ENCODE assay signal across 22 cellular contexts in the genomic region with DNA sequence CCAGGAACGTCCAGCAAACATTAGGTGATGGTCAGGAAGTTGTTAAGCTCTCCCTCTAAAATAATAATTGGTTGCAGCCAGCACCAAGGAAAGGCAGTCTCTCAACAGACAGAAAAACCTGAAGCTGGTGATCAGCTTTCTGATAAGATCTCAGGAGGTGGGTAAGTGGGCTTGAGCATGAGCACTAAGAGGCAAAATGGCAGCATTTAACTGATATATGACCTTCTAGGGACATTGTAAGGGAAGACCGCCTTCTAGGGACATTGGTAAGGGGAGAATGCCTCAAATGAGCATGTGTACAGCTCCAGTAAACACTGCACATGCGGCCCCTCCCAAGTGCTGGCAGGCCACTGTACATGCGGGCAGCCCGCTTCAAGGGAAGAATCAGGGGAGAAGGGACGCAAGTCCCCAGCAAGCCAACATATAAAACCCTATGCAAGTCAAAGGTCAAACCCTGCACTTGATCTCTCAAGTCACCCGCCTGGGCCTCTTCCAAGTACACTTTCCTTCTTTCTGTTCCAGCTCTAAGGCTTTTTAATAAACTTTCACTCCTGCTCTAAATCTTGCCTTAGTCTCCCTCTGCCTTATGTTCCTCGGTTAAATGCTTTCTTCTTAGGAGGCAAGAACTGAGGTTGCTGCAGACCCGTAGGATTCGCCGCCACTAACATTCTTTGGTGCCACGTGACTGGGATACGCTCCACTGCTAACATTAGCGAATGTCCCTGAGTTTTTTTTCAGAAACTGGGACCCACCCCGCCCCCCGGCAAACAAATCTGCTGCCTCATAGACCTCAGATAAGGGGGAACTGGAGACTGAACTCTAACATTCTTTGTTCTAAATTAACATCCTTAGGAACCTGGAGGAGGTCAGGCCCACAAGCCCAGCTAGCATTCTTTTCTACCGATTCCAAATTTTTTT.
DNase-seq lines count a peak whose midpoint lies in the region; ATAC-seq, FAIRE-seq and TF ChIP-seq lines count a peak whose summit lies in the region.
"Had no signal": no experiment of that assay in that cellular context is flagged by ENCODE, and none has a peak within 500 bp of the region (broad histone marks: within the 10 kb centered on the region; RNA-seq: fewer than 3 reads in every experiment).

No MANE protein-coding gene starts in this region.

- peak; percentile 61 for FAIRE-seq in K562 (lab: Jason Lieb, UNC)
- FAIRE-seq: A204.1, G401.6, GM12892, H54 had no signal

- H3K4me1 Mint-ChIP-seq in GM23338 (no peaks in the 10 kb centered on the region), nephron progenitor cell (peaks cover 11% of the 10 kb centered on the region)
- H3K4me1 Mint-ChIP-seq: B cell; CD4-positive, CD25-positive, alpha-beta regulatory T cell had no signal

- H3K4me3 Mint-ChIP-seq in GM23338 (no peak overlapping the region), nephron progenitor cell (no peak overlapping the region)
- H3K4me3 Mint-ChIP-seq: B cell; CD4-positive, CD25-positive, alpha-beta regulatory T cell; CD8-positive, alpha-beta T cell had no signal

- no peak for TF ChIP-seq RAD21 in K562 (CRISPR knock-in tag; conservative IDR thresholded peaks at IDR 0.05 in 1 of 2, IDR thresholded peaks at IDR 0.05 in 1 of 2)

- CTCF ChIA-PET in K562 (lab: Yijun Ruan, JAX; ENCODE audit: low intra/inter-chr PET ratio) = interaction anchor here (0.7 kb wide), 1 partner anchor 166 kb away, joined by 3 read pairs; no protein-coding TSS in a partner anchor

- H3K9me3 ChIP-seq in K562 (replicated peaks; ENCODE audit: control insufficient read depth, insufficient read depth, low read depth, low read length) (no peaks in the 10 kb centered on the region), testis (no peaks in the 10 kb centered on the region)
- H3K9me3 ChIP-seq: Caco-2 had no signal

- TF ChIP-seq EP300 in K562 (IDR thresholded peaks at IDR 0.05; ENCODE audit: low read length) = peak; percentile 18; the same call in 1 of the 2 replicates

- no peaks in the 10 kb centered on the region for H4K20me1 ChIP-seq in GM23338 (replicated peaks; ENCODE audit: insufficient read depth)
- H4K20me1 ChIP-seq in K562 (replicated peaks; ENCODE audit: control insufficient read depth, insufficient read depth, low read length) = no peaks in the 10 kb centered on the region
- H4K20me1 ChIP-seq: BLaER1 had no signal

- peaks cover 16% of the 10 kb centered on the region; the same call in 1 of the 2 replicates for H3K9me2 ChIP-seq in GM23338 (ENCODE audit: insufficient read depth)

- H3K4me2 ChIP-seq in GM23338 (no peak overlapping the region), K562 (ENCODE audit: insufficient read depth, low read length) (no peak overlapping the region)
- H3K4me2 ChIP-seq: BLaER1 had no signal

- peak overlapping the region; percentile 38; the same call in 1 of the 2 replicates for H2AFZ ChIP-seq in GM23338
- H2AFZ ChIP-seq in K562 (ENCODE audit: low read depth, low read length) = peak overlapping the region; percentile 61
- H2AFZ ChIP-seq: GM23248 had no signal

- H3K36me3 ChIP-seq in GM23338 (ENCODE audit: insufficient read depth) (no peaks in the 10 kb centered on the region), K562 (ENCODE audit: control insufficient read depth, insufficient read depth, low read length) (no peaks in the 10 kb centered on the region), testis (ENCODE audit: low read depth, missing control alignments) (no peaks in the 10 kb centered on the region)
- H3K36me3 ChIP-seq: BLaER1 had no signal

- intact Hi-C loops in K562 (cut with micrococcal nuclease) (no loop called here), testis (cut with DNase I; ENCODE audit: low total_unique reads) (no loop called here)

- H3K9me3 Mint-ChIP-seq in GM23338 (no peaks in the 10 kb centered on the region; the same call in 2 of the 3 replicates), nephron progenitor cell (peaks cover 5% of the 10 kb centered on the region)
- H3K9me3 Mint-ChIP-seq: CD8-positive, alpha-beta T cell had no signal

- H3K9me1 ChIP-seq in K562 (ENCODE audit: control insufficient read depth, insufficient read depth, low read length) = no peaks in the 10 kb centered on the region

- H3K9ac ChIP-seq in K562 (ENCODE audit: insufficient read depth in 1 of 2, low read depth in 2 of 2, low read length in 2 of 2) = no peak overlapping the region
- H3K9ac ChIP-seq: BLaER1, GM23248 had no signal

- WGBS in K562 (ENCODE audit: insufficient coverage, low coverage, missing lambda C conversion rate) = 36% methylated on average over 17 of the region's 17 CpGs
- 69 to 72% methylated on average over 17 of the region's 17 CpGs for WGBS in testis, 2 donors

- no peaks in the 10 kb centered on the region for H3K4me1 ChIP-seq in GM23338 (ENCODE audit: insufficient read depth)
- H3K4me1 ChIP-seq in K562 (replicated peaks in 1 of 2; ENCODE audit: control insufficient read depth in 2 of 2, insufficient read depth in 2 of 2, low read length in 2 of 2) = peaks cover 8 to 17% of the 10 kb centered on the region in 2 experiments; a peak in 3 of 5 replicates
- no peaks in the 10 kb centered on the region for H3K4me1 ChIP-seq in testis
- H3K4me1 ChIP-seq: Caco-2 had no signal

- TF ChIP-seq POLR2A in K562 (conservative IDR thresholded peaks at IDR 0.05) = no peak
- no peak for TF ChIP-seq POLR2A in testis (IDR thresholded peaks at IDR 0.05)

- H3K27me3 ChIP-seq in GM23338 (ENCODE audit: insufficient read depth) (no peaks in the 10 kb centered on the region), K562 (ENCODE audit: control insufficient read depth in 2 of 2, insufficient read depth in 2 of 2, low read length in 2 of 2) (no peaks in the 10 kb centered on the region), testis (no peaks in the 10 kb centered on the region)
- H3K27me3 ChIP-seq: BLaER1 had no signal

- ATAC-seq in GM23338 = no peak
- peak; percentile 87 for ATAC-seq in K562
- no peak for ATAC-seq in HG02870 (IDR thresholded peaks at IDR 0.05; ENCODE audit: unreplicated experiment)
- ATAC-seq in GM21515 (IDR thresholded peaks at IDR 0.05; ENCODE audit: unreplicated experiment) = no peak
- ATAC-seq: CD8-positive, alpha-beta T cell had no signal

- no peak overlapping the region for H3K27ac Mint-ChIP-seq in GM23338
- peak overlapping the region; percentile 14 for H3K27ac Mint-ChIP-seq in nephron progenitor cell
- H3K27ac Mint-ChIP-seq: B cell; CD8-positive, alpha-beta T cell had no signal

- no TSS peak for BruUV-seq in K562 (replicated peaks; lab: Mats Ljungman, UMichigan)

- H3K4me3 ChIP-seq in GM23338 (no peak overlapping the region), K562 (no peak overlapping the region), testis (no peak overlapping the region)
- H3K4me3 ChIP-seq: BLaER1, GM23248 had no signal

- no peaks in the 10 kb centered on the region; the same call in 2 of the 3 replicates for H3K36me3 Mint-ChIP-seq in GM23338 (ENCODE audit: low read depth)
- no peaks in the 10 kb centered on the region for H3K36me3 Mint-ChIP-seq in nephron progenitor cell (ENCODE audit: low read depth)
- H3K36me3 Mint-ChIP-seq: CD8-positive, alpha-beta T cell had no signal

- in situ Hi-C loops in K562 (cut with MboI) = no loop called here

- H3K27me3 Mint-ChIP-seq in GM23338 (ENCODE audit: insufficient read depth, low read depth, poor library complexity) = no peaks in the 10 kb centered on the region
- peaks cover 7% of the 10 kb centered on the region for H3K27me3 Mint-ChIP-seq in nephron progenitor cell (ENCODE audit: low read depth, poor library complexity)
- H3K27me3 Mint-ChIP-seq: B cell; CD4-positive, CD25-positive, alpha-beta regulatory T cell had no signal

- POLR2A ChIA-PET in K562 (lab: Yijun Ruan, JAX) = interaction anchor here (0.7 kb wide), 1 partner anchor 734 kb away, joined by 3 read pairs; no protein-coding TSS in a partner anchor

- no peak overlapping the region for H3K27ac ChIP-seq in GM23338 (ENCODE audit: low read depth)
- no peak overlapping the region for H3K27ac ChIP-seq in K562 (ENCODE audit: extremely low read depth, low read depth, low read length)
- H3K27ac ChIP-seq in testis = no peak overlapping the region
- H3K27ac ChIP-seq: 22Rv1, BLaER1, C4-2B, GM23248 had no signal

- H3K79me2 ChIP-seq in GM23338 (replicated peaks; ENCODE audit: insufficient read depth) = no peaks in the 10 kb centered on the region
- H3K79me2 ChIP-seq in K562 (ENCODE audit: control insufficient read depth, insufficient read depth, low read length) = no peaks in the 10 kb centered on the region

- TF ChIP-seq CTCF in GM23338 (conservative IDR thresholded peaks at IDR 0.05; ENCODE audit: low read depth in 2 of 2) = no peak
- no peak for TF ChIP-seq CTCF in K562 (IDR thresholded peaks at IDR 0.05 in 2 of 3, conservative IDR thresholded peaks at IDR 0.05 in 1 of 3; ENCODE audit: insufficient read depth in 2 of 3, low read depth in 1 of 3, low read length in 3 of 3)
- no peak for TF ChIP-seq CTCF in nephron progenitor cell (IDR thresholded peaks at IDR 0.05)
- TF ChIP-seq CTCF in testis (IDR thresholded peaks at IDR 0.05) = no peak

- DNase-seq in GM23338 (ENCODE audit: low spot score) = no peak
- peak; percentile 12 to 69 (median 37) for DNase-seq in K562 (ENCODE audit: extremely low read depth in 1 of 4, low spot score in 3 of 4)
- no peak for DNase-seq in nephron progenitor cell
- peak; percentile 28 for DNase-seq in testis
- no peak for DNase-seq in cortex of kidney (lab: John Stamatoyannopoulos, UW)
- DNase-seq: Caco-2; CD4-positive, CD25-positive, alpha-beta regulatory T cell; CD8-positive, alpha-beta T cell; DMS153; DND-41; GM23248; HCEC 1CT had no signal

- no peaks in the 10 kb centered on the region for H3F3A ChIP-seq in GM23338 (replicated peaks; ENCODE audit: low read depth)

TF ChIP-seq in GM23338, 12 proteins besides CTCF, POLR2A, EP300 and RAD21:
- TF ChIP-seq EZH2 (IDR thresholded peaks at IDR 0.05; ENCODE audit: low read depth, unreplicated experiment) = no peak

TF ChIP-seq in K562, 482 proteins besides CTCF, POLR2A, EP300 and RAD21 (continues in another document):
- TF ChIP-seq, protein P1, sequence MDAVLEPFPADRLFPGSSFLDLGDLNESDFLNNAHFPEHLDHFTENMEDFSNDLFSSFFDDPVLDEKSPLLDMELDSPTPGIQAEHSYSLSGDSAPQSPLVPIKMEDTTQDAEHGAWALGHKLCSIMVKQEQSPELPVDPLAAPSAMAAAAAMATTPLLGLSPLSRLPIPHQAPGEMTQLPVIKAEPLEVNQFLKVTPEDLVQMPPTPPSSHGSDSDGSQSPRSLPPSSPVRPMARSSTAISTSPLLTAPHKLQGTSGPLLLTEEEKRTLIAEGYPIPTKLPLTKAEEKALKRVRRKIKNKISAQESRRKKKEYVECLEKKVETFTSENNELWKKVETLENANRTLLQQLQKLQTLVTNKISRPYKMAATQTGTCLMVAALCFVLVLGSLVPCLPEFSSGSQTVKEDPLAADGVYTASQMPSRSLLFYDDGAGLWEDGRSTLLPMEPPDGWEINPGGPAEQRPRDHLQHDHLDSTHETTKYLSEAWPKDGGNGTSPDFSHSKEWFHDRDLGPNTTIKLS (IDR thresholded peaks at IDR 0.05; ENCODE audit: borderline replicate concordance, low read depth) = peak; percentile 17; the same call in 1 of the 2 replicates
- TF ChIP-seq NFATC3 (IDR thresholded peaks at IDR 0.05) (no peak), MTA3 (IDR thresholded peaks at IDR 0.05; ENCODE audit: borderline replicate concordance) (no peak), NFIC (IDR thresholded peaks at IDR 0.05) (0 out of 2 replicates have a peak, but pooled peaks have one; percentile 9), SIN3A (IDR thresholded peaks at IDR 0.05; ENCODE audit: borderline replicate concordance in 2 of 2, control insufficient read depth in 1 of 2, low read depth in 2 of 2, low read length in 2 of 2) (no peak)

Comparison
In these comparisons a context has a peak if more than half of its experiments do, and no peak if none do; other contexts are left out.
1. DNase-seq: peak in K562 (4 of 4) and testis (single experiment); none in GM23338 (single experiment), nephron progenitor cell (single experiment) and cortex of kidney (single experiment).